Comparison of ENCODE assay signal across 27 cellular contexts in genomic region chr17:60610481-60610880, GRCh38. TPM values are rescaled to one million over a fixed set of nuclear protein-coding genes. Genes with fewer than 3 reads are reported as not detected.
DNase-seq lines count a peak whose midpoint lies in the region; ATAC-seq, FAIRE-seq and TF ChIP-seq lines count a peak whose summit lies in the region.
"Had no signal": no experiment of that assay in that cellular context is flagged by ENCODE, and none has a peak within 500 bp of the region (broad histone marks: within the 10 kb centered on the region; RNA-seq: fewer than 3 reads in every experiment).

No MANE protein-coding gene starts in this region.

- H3K9ac ChIP-seq in endothelial cell of umbilical vein (replicated peaks; ENCODE audit: extremely low read depth, insufficient read depth, low read length), result no peak overlapping the region

- TF ChIP-seq CTCF in endothelial cell of umbilical vein (IDR thresholded peaks at IDR 0.05; ENCODE audit: extremely low read depth in 1 of 2, insufficient read depth in 1 of 2, low read depth in 1 of 2, low read length in 2 of 2), result no peak
- no peak for TF ChIP-seq CTCF in PC-9 (conservative IDR thresholded peaks at IDR 0.05)
- TF ChIP-seq CTCF in mucosa of descending colon (IDR thresholded peaks at IDR 0.05), result no peak

- ATAC-seq in mucosa of descending colon, result no peak
- ATAC-seq: A549, GM12878 had no signal

- dilution Hi-C loops in endothelial cell of umbilical vein (cut with MboI; ENCODE audit: extremely low pct_ligation_motif_present, low sequenced_read_pairs), result no loop called here

- H3K27ac ChIP-seq in endothelial cell of umbilical vein (ENCODE audit: insufficient read depth, low read depth, low read length), result no peak overlapping the region
- H3K27ac ChIP-seq in PC-9, result no peak overlapping the region
- H3K27ac ChIP-seq: adrenal gland, breast epithelium, neutrophil, SK-N-MC, upper lobe of left lung had no signal

- H3K4me3 ChIP-seq in endothelial cell of umbilical vein (replicated peaks in 1 of 3; ENCODE audit: insufficient read depth in 1 of 3, low read depth in 1 of 3, low read length in 3 of 3), result no peak overlapping the region
- no peak overlapping the region for H3K4me3 ChIP-seq in PC-9
- no peak overlapping the region for H3K4me3 ChIP-seq in mucosa of descending colon
- H3K4me3 ChIP-seq: A549, adrenal gland, breast epithelium, GM12878, SK-N-MC, upper lobe of left lung had no signal

- H3K9me2 ChIP-seq in PC-9 (ENCODE audit: insufficient read depth), result no peaks in the 10 kb centered on the region

- no peak for TF ChIP-seq POLR2A in endothelial cell of umbilical vein (IDR thresholded peaks at IDR 0.05; ENCODE audit: low read depth, low read length)

- H3K79me2 ChIP-seq in endothelial cell of umbilical vein (ENCODE audit: control insufficient read depth, insufficient read depth, low read length) (peaks cover 91% of the 10 kb centered on the region), PC-9 (ENCODE audit: low read depth) (peaks cover 89% of the 10 kb centered on the region)

- BruUV-seq in endothelial cell of umbilical vein (replicated peaks; lab: Mats Ljungman, UMichigan), result no TSS peak
- BruUV-seq in PC-9 (replicated peaks; lab: Mats Ljungman, UMichigan), result no TSS peak

- no peaks in the 10 kb centered on the region for H3K9me1 ChIP-seq in endothelial cell of umbilical vein (replicated peaks; ENCODE audit: control insufficient read depth, extremely low read depth, insufficient read depth, low read length)

- H3K4me2 ChIP-seq in endothelial cell of umbilical vein (ENCODE audit: insufficient read depth, low read length), result no peak overlapping the region
- H3K4me2 ChIP-seq in PC-9, result no peak overlapping the region

- H3K36me3 ChIP-seq in endothelial cell of umbilical vein (ENCODE audit: control insufficient read depth in 2 of 2, extremely low read depth in 1 of 2, insufficient read depth in 2 of 2, low read length in 2 of 2), result no peaks in the 10 kb centered on the region
- H3K36me3 ChIP-seq in PC-9 (ENCODE audit: low read depth), result no peaks in the 10 kb centered on the region; the same call in 1 of the 2 replicates
- H3K36me3 ChIP-seq in mucosa of descending colon (ENCODE audit: low read depth), result no peaks in the 10 kb centered on the region
- H3K36me3 ChIP-seq: adrenal gland, breast epithelium had no signal

- POLR2A ChIA-PET in endothelial cell of umbilical vein (lab: Charles Lee) (no interaction called here), PC-9 (lab: Charles Lee; ENCODE audit: unreplicated experiment) (no interaction called here)

- H4K20me1 ChIP-seq in endothelial cell of umbilical vein (replicated peaks; ENCODE audit: control insufficient read depth, extremely low read depth, insufficient read depth, low read length) (peaks cover 10% of the 10 kb centered on the region), PC-9 (ENCODE audit: insufficient read depth) (peaks cover 14% of the 10 kb centered on the region; the same call in 1 of the 2 replicates)

- H3F3A ChIP-seq in PC-9 (ENCODE audit: insufficient read depth, low read depth), result no peaks in the 10 kb centered on the region

- DNase-seq in NCI-H2029 (lab: John Stamatoyannopoulos, UW) (peak; percentile 9), NCI-H2029 treated with DMSO at 0.1 percent for 48 hours (lab: John Stamatoyannopoulos, UW) (no peak), COR-L47 (lab: John Stamatoyannopoulos, UW) (peak; percentile 21), NCI-H510A treated with DMSO at 0.1 percent for 48 hours (lab: John Stamatoyannopoulos, UW) (peak; percentile 58), endothelial cell of umbilical vein (ENCODE audit: low read depth, low spot score) (peak; percentile 48), putamen (ENCODE audit: low spot score) (no peak), PC-9 (no peak), mucosa of descending colon (no peak)
- DNase-seq: activated CD4-positive, alpha-beta T cell treated with anti-CD3 and anti-CD28 coated beads for 4 hours; activated naive CD4-positive, alpha-beta T cell; activated T-cell treated with anti-CD3 and anti-CD28 coated beads, Interleukin-2, amount 50 U/mL, for 48 hours; adrenal gland; CD8-positive, alpha-beta memory T cell; DMS79 treated with DMSO at 0.1 percent for 48 hours; GOT3; kidney glomerular epithelial cell; NCI-H187; NCI-H524 treated with DMSO at 0.1 percent for 48 hours; small intestine; stimulated activated CD4-positive, alpha-beta T cell treated with anti-CD3 and anti-CD28 coated beads, Interleukin-2, amount 100 ng/mL, for 24 hours; T-helper 2 cell; upper lobe of left lung had no signal

- intact Hi-C loops in endothelial cell of umbilical vein (cut with micrococcal nuclease), result no loop called here
- intact Hi-C loops in PC-9 (cut with micrococcal nuclease; ENCODE audit: unreplicated experiment), result no loop called here
- intact Hi-C loops in mucosa of descending colon (cut with DNase I, micrococcal nuclease), result no loop called here

- H2AFZ ChIP-seq in endothelial cell of umbilical vein (ENCODE audit: low read depth, low read length) (no peak overlapping the region), PC-9 (no peak overlapping the region)

- no peak for FAIRE-seq in endothelial cell of umbilical vein (lab: Jason Lieb, UNC)
- FAIRE-seq: A549, GM12878, small intestine had no signal

- H3K27me3 ChIP-seq in endothelial cell of umbilical vein (ENCODE audit: control insufficient read depth in 2 of 2, insufficient read depth in 2 of 2, low read length in 2 of 2), result no peaks in the 10 kb centered on the region
- H3K27me3 ChIP-seq in PC-9 (ENCODE audit: insufficient read depth, low read depth), result no peaks in the 10 kb centered on the region
- H3K27me3 ChIP-seq: adrenal gland, breast epithelium, neutrophil, upper lobe of left lung had no signal

- H3K4me1 ChIP-seq in endothelial cell of umbilical vein (ENCODE audit: control insufficient read depth, extremely low read depth, insufficient read depth, low read length) (peaks cover 2% of the 10 kb centered on the region), PC-9 (replicated peaks; ENCODE audit: insufficient read depth) (no peaks in the 10 kb centered on the region), mucosa of descending colon (ENCODE audit: low read depth) (peaks cover 6% of the 10 kb centered on the region)

- no peaks in the 10 kb centered on the region for H3K9me3 ChIP-seq in endothelial cell of umbilical vein (replicated peaks; ENCODE audit: control insufficient read depth, insufficient read depth, low read length)
- H3K9me3 ChIP-seq in PC-9 (ENCODE audit: insufficient read depth, low read depth), result no peaks in the 10 kb centered on the region
- no peaks in the 10 kb centered on the region for H3K9me3 ChIP-seq in mucosa of descending colon
- H3K9me3 ChIP-seq: A549, adrenal gland, breast epithelium, neutrophil, upper lobe of left lung had no signal

- CTCF ChIA-PET in endothelial cell of umbilical vein (lab: Charles Lee), result interaction anchor here (1.4 kb wide), 1 partner anchor 41 kb away, joined by 3 read pairs; no protein-coding TSS in a partner anchor
- CTCF ChIA-PET in PC-9 (lab: Charles Lee), result no interaction called here

TF ChIP-seq in endothelial cell of umbilical vein, 7 proteins besides CTCF, POLR2A, EP300 and RAD21:
- TF ChIP-seq MYC (IDR thresholded peaks at IDR 0.05; ENCODE audit: low read depth, low read length) (no peak), JUN (IDR thresholded peaks at IDR 0.05; ENCODE audit: borderline replicate concordance, insufficient read depth, insufficient read length, low read depth) (no peak), MAX (IDR thresholded peaks at IDR 0.05; ENCODE audit: insufficient read depth, insufficient read length) (no peak), GATA2 (IDR thresholded peaks at IDR 0.05; ENCODE audit: insufficient read depth, insufficient read length, low read depth, low read length) (no peak), EZH2 (IDR thresholded peaks at IDR 0.05; ENCODE audit: borderline replicate concordance, low read depth, low read length, severe bottlenecking) (no peak), POLR2AphosphoS5 (IDR thresholded peaks at IDR 0.05; ENCODE audit: insufficient read depth, low read depth, low read length) (no peak), FOS (IDR thresholded peaks at IDR 0.05; ENCODE audit: borderline replicate concordance, insufficient read depth, low read length) (no peak)

RNA-seq across cellular contexts. Expression of gene PPM1D, which starts 10.5 kb away (rescaled TPM):
- total RNA-seq in endothelial cell of umbilical vein, result 18.6 and 19.0 TPM in 2 replicates
- polyA plus RNA-seq in endothelial cell of umbilical vein, result 7.0 and 7.9 TPM in 2 replicates
- polyA plus RNA-seq in endothelial cell of umbilical vein (2011; cell fraction: cytosol; rRNA removed), result 8.9 and 10.4 TPM in 2 replicates
- 9.4 and 10.8 TPM in 2 replicates for polyA plus RNA-seq in endothelial cell of umbilical vein (2011; cell fraction: nucleus; rRNA removed)
- 13.5 and 14.6 TPM in 2 replicates for polyA plus RNA-seq in endothelial cell of umbilical vein (2012)
- 21.1 and 21.2 TPM in 2 replicates for polyA minus RNA-seq in endothelial cell of umbilical vein
- polyA minus RNA-seq in endothelial cell of umbilical vein (2011; cell fraction: cytosol; rRNA and poly(A)+ RNA removed), result 8.6 TPM
- polyA minus RNA-seq in endothelial cell of umbilical vein (2011; cell fraction: nucleus; rRNA and poly(A)+ RNA removed), result 12.6 and 14.8 TPM in 2 replicates
- 10.4 and 12.1 TPM in 2 replicates for total RNA-seq in PC-9 (2021)
- 10 to 100 TPM; 16.0 to 20.6 (median 16.3) TPM for total RNA-seq in mucosa of descending colon

Comparison
In these comparisons a context has a peak if more than half of its experiments do, and no peak if none do; other contexts are left out.
1. DNase-seq: peak in NCI-H2029 (single experiment), COR-L47 (single experiment), NCI-H510A treated with DMSO at 0.1 percent for 48 hours (single experiment) and endothelial cell of umbilical vein (single experiment); none in NCI-H2029 treated with DMSO at 0.1 percent for 48 hours (single experiment), putamen (single experiment), PC-9 (0 of 2) and mucosa of descending colon (0 of 3).